1 cellular context compared by ENCODE assay signal in genomic region chr14:68363841-68364711, GRCh38.
TF ChIP-seq lines count a peak whose summit lies in the region.

No MANE protein-coding gene starts in this region.

TF ChIP-seq in SK-N-SH treated with all-trans-retinoic acid at 6 μM for 48 hours, 23 proteins besides CTCF, POLR2A, EP300 and RAD21 (continued from another document):
- TF ChIP-seq POU6F1 (CRISPR knock-in tag; IDR thresholded peaks at IDR 0.05; ENCODE audit: borderline replicate concordance, low read depth) (no peak), ZNF70 (CRISPR knock-in tag; IDR thresholded peaks at IDR 0.05) (no peak)
